Comparison of ENCODE assay signal across 26 cellular contexts in the genomic region with DNA sequence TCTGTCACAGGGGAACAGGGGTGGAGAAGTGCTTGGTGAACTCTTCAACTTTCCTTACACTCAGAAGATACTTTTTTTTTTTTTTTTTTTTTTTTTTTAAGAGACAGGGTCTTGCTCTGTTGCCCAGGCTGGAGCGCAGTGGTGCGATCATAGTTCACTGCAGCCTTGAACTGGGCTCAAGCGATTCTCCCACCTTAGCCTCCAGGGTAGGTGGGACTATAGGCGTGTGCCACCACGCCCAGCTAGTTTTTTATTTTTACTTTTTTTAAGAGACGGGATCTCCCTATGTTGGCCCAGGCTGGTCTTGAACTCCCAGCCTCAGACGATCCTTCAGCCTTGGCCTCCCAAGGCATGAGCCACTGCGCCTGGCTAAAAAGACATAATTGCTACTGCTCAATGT. TPM values are rescaled to one million over a fixed set of nuclear protein-coding genes. Genes with fewer than 3 reads are reported as not detected.
DNase-seq lines count a peak whose midpoint lies in the region; ATAC-seq and TF ChIP-seq lines count a peak whose summit lies in the region.
"Had no signal": no experiment of that assay in that cellular context is flagged by ENCODE, and none has a peak within 500 bp of the region (broad histone marks: within the 10 kb centered on the region; RNA-seq: fewer than 3 reads in every experiment).

No MANE protein-coding gene starts in this region.

- H3K4me3 ChIP-seq in HEK293 (ENCODE audit: low read depth, low read length) (no peak overlapping the region), stomach (no peak overlapping the region)
- H3K4me3 ChIP-seq: BLaER1, HAP-1, PC-9, SJSA1 had no signal

- H3K9me3 ChIP-seq in HEK293 (ENCODE audit: control insufficient read depth, insufficient read depth, low read depth, low read length) (no peaks in the 10 kb centered on the region), stomach (no peaks in the 10 kb centered on the region)
- H3K9me3 ChIP-seq: BLaER1, HAP-1, SJSA1 had no signal

- no peaks in the 10 kb centered on the region for H3K27me3 Mint-ChIP-seq in activated T-cell treated with anti-CD3 and anti-CD28 coated beads, Interleukin-2, amount 50 U/mL, for 24 hours
- no peaks in the 10 kb centered on the region for H3K27me3 Mint-ChIP-seq in activated T-cell treated with anti-CD3 and anti-CD28 coated beads, Interleukin-2, amount 50 U/mL, for 72 hours (ENCODE audit: low read depth)
- no peaks in the 10 kb centered on the region for H3K27me3 Mint-ChIP-seq in memory B cell
- no peaks in the 10 kb centered on the region for H3K27me3 Mint-ChIP-seq in activated naive CD4-positive, alpha-beta T cell treated with anti-CD3 and anti-CD28 coated beads for 36 hours (ENCODE audit: low read depth)
- H3K27me3 Mint-ChIP-seq: CD4-positive, CD25-positive, alpha-beta regulatory T cell had no signal

- no peak for TF ChIP-seq EP300 in stomach (IDR thresholded peaks at IDR 0.05)

- WGBS in stomach, 5 donors, result 91 to 98% (median 96%) methylated on average over 8 of the region's 8 CpGs

- peaks cover 67% of the 10 kb centered on the region for H3K36me3 Mint-ChIP-seq in activated T-cell treated with anti-CD3 and anti-CD28 coated beads, Interleukin-2, amount 50 U/mL, for 24 hours (ENCODE audit: low read depth)
- H3K36me3 Mint-ChIP-seq in activated T-cell treated with anti-CD3 and anti-CD28 coated beads, Interleukin-2, amount 50 U/mL, for 72 hours (ENCODE audit: insufficient read depth in 2 of 2), result peaks cover 0 to 6% of the 10 kb centered on the region in 2 donors
- H3K36me3 Mint-ChIP-seq in memory B cell, result peaks cover 12% of the 10 kb centered on the region
- H3K36me3 Mint-ChIP-seq in activated naive CD4-positive, alpha-beta T cell treated with anti-CD3 and anti-CD28 coated beads for 36 hours (ENCODE audit: low read depth), result peaks cover 13% of the 10 kb centered on the region

- H3K36me3 ChIP-seq in HEK293 (ENCODE audit: control insufficient read depth in 2 of 2, insufficient read depth in 1 of 2, low read length in 2 of 2), result peaks cover 14 to 31% of the 10 kb centered on the region in 2 experiments
- peaks cover 14 to 58% (median 32%) of the 10 kb centered on the region in 4 donors for H3K36me3 ChIP-seq in stomach

- no peak overlapping the region for H3K27ac Mint-ChIP-seq in activated T-cell treated with anti-CD3 and anti-CD28 coated beads, Interleukin-2, amount 50 U/mL, for 24 hours
- H3K27ac Mint-ChIP-seq in activated T-cell treated with anti-CD3 and anti-CD28 coated beads, Interleukin-2, amount 50 U/mL, for 72 hours, result no peak overlapping the region
- H3K27ac Mint-ChIP-seq in memory B cell, result peak overlapping the region; percentile 45
- no peak overlapping the region for H3K27ac Mint-ChIP-seq in activated naive CD4-positive, alpha-beta T cell treated with anti-CD3 and anti-CD28 coated beads for 36 hours

- CTCF ChIA-PET in HEK293 (lab: Yijun Ruan, JAX), result interaction anchor here (0.6 to 3.0 kb wide), 11 partner anchors 11 to 436 kb away, joined by 3 to 21 read pairs (median 3); a partner anchor contains a TSS
- CTCF ChIA-PET in activated naive CD4-positive, alpha-beta T cell treated with anti-CD3 and anti-CD28 coated beads for 36 hours (lab: Charles Lee), result interaction anchor here (0.6 to 0.9 kb wide), 2 partner anchors 150 to 206 kb away, joined by 3 to 7 read pairs; no protein-coding TSS in a partner anchor

- ATAC-seq in activated T-cell treated with anti-CD3 and anti-CD28 coated beads, Interleukin-2, amount 50 U/mL, for 72 hours (replicated peaks in 1 of 2), result no peak
- no peak for ATAC-seq in memory B cell (ENCODE audit: low read depth)
- no peak for ATAC-seq in sciatic nerve

- no peak overlapping the region for H3K27ac ChIP-seq in HEK293 (ENCODE audit: extremely low read depth, low read depth, low read length)
- H3K27ac ChIP-seq in stomach, result no peak overlapping the region
- H3K27ac ChIP-seq: BLaER1, KMS-11, PC-9, SJSA1 had no signal

- H3K27me3 ChIP-seq in stomach, result no peaks in the 10 kb centered on the region
- H3K27me3 ChIP-seq: BLaER1, SJSA1 had no signal

- DNase-seq in activated T-cell treated with anti-CD3 and anti-CD28 coated beads, Interleukin-2, amount 50 U/mL, for 24 hours, result peak; percentile 3
- DNase-seq in activated T-cell treated with anti-CD3 and anti-CD28 coated beads, Interleukin-2, amount 50 U/mL, for 72 hours, result no peak
- no peak for DNase-seq in memory B cell (ENCODE audit: low spot score in 2 of 2)
- peak; percentile 18 for DNase-seq in sciatic nerve (ENCODE audit: low spot score)
- no peak for DNase-seq in putamen (ENCODE audit: low spot score)
- no peak for DNase-seq in activated naive CD4-positive, alpha-beta T cell treated with anti-CD3 and anti-CD28 coated beads for 36 hours
- no peak for DNase-seq in stomach
- DNase-seq: 8988T; CD4-positive, CD25-positive, alpha-beta regulatory T cell; COR-L47; GOT3; IMR-90; MM.1S; NCI-H2029; NCI-H446 treated with DMSO at 0.1 percent for 48 hours; NCI-H526; NCI-H82; NK-92 treated with Interleukin-12 subunit alpha and Interleukin-12 subunit beta, amount 100 ng/mL, for 24 hours; PC-9; Right ventricle myocardium superior; RPMI8226 had no signal

- no peak for TF ChIP-seq CTCF in HEK293 (tag by site-specific recombination; IDR thresholded peaks at IDR 0.05)
- no peak for TF ChIP-seq CTCF in stomach (IDR thresholded peaks at IDR 0.05)

- no peak for TF ChIP-seq POLR2A in stomach (IDR thresholded peaks at IDR 0.05)

- H3K4me1 ChIP-seq in HEK293 (ENCODE audit: control insufficient read depth, insufficient read depth, low read length), result peaks cover 28% of the 10 kb centered on the region
- peaks cover 7 to 32% (median 23%) of the 10 kb centered on the region in 4 donors for H3K4me1 ChIP-seq in stomach

- intact Hi-C loops in sciatic nerve (cut with DNase I), result no loop called here
- intact Hi-C loops in activated naive CD4-positive, alpha-beta T cell treated with anti-CD3 and anti-CD28 coated beads for 36 hours (cut with micrococcal nuclease), result no loop called here
- intact Hi-C loops in stomach (cut with DNase I; ENCODE audit: low total_unique reads), result no loop called here

- POLR2A ChIA-PET in HEK293 (lab: Yijun Ruan, JAX), result interaction anchor here (2.8 to 5.1 kb wide), 2 partner anchors 12 to 82 kb away, joined by 11 to 44 read pairs; a partner anchor contains a TSS

- H3K4me3 Mint-ChIP-seq in activated T-cell treated with anti-CD3 and anti-CD28 coated beads, Interleukin-2, amount 50 U/mL, for 24 hours, result no peak overlapping the region
- no peak overlapping the region for H3K4me3 Mint-ChIP-seq in activated T-cell treated with anti-CD3 and anti-CD28 coated beads, Interleukin-2, amount 50 U/mL, for 72 hours
- H3K4me3 Mint-ChIP-seq in memory B cell, result no peak overlapping the region
- H3K4me3 Mint-ChIP-seq in activated naive CD4-positive, alpha-beta T cell treated with anti-CD3 and anti-CD28 coated beads for 36 hours, result no peak overlapping the region
- H3K4me3 Mint-ChIP-seq: CD4-positive, CD25-positive, alpha-beta regulatory T cell had no signal

- H3K4me1 Mint-ChIP-seq in activated T-cell treated with anti-CD3 and anti-CD28 coated beads, Interleukin-2, amount 50 U/mL, for 24 hours (ENCODE audit: low read depth), result peaks cover 15% of the 10 kb centered on the region
- peaks cover 6% of the 10 kb centered on the region for H3K4me1 Mint-ChIP-seq in activated T-cell treated with anti-CD3 and anti-CD28 coated beads, Interleukin-2, amount 50 U/mL, for 72 hours (ENCODE audit: low read depth)
- H3K4me1 Mint-ChIP-seq in memory B cell, result peaks cover 12% of the 10 kb centered on the region
- H3K4me1 Mint-ChIP-seq in activated naive CD4-positive, alpha-beta T cell treated with anti-CD3 and anti-CD28 coated beads for 36 hours (ENCODE audit: low read depth), result peaks cover 11% of the 10 kb centered on the region

- H3K9me3 Mint-ChIP-seq in activated T-cell treated with anti-CD3 and anti-CD28 coated beads, Interleukin-2, amount 50 U/mL, for 24 hours, result no peaks in the 10 kb centered on the region
- no peaks in the 10 kb centered on the region for H3K9me3 Mint-ChIP-seq in activated T-cell treated with anti-CD3 and anti-CD28 coated beads, Interleukin-2, amount 50 U/mL, for 72 hours
- no peaks in the 10 kb centered on the region for H3K9me3 Mint-ChIP-seq in memory B cell
- H3K9me3 Mint-ChIP-seq in activated naive CD4-positive, alpha-beta T cell treated with anti-CD3 and anti-CD28 coated beads for 36 hours, result no peaks in the 10 kb centered on the region
- H3K9me3 Mint-ChIP-seq: CD4-positive, CD25-positive, alpha-beta regulatory T cell had no signal

TF ChIP-seq in HEK293, 187 proteins besides CTCF, POLR2A, EP300 and RAD21 (continues in another document):
- TF ChIP-seq, protein P1, sequence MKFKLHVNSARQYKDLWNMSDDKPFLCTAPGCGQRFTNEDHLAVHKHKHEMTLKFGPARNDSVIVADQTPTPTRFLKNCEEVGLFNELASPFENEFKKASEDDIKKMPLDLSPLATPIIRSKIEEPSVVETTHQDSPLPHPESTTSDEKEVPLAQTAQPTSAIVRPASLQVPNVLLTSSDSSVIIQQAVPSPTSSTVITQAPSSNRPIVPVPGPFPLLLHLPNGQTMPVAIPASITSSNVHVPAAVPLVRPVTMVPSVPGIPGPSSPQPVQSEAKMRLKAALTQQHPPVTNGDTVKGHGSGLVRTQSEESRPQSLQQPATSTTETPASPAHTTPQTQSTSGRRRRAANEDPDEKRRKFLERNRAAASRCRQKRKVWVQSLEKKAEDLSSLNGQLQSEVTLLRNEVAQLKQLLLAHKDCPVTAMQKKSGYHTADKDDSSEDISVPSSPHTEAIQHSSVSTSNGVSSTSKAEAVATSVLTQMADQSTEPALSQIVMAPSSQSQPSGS (tag by site-specific recombination; IDR thresholded peaks at IDR 0.05; ENCODE audit: low read depth), result no peak
- TF ChIP-seq, protein P2, sequence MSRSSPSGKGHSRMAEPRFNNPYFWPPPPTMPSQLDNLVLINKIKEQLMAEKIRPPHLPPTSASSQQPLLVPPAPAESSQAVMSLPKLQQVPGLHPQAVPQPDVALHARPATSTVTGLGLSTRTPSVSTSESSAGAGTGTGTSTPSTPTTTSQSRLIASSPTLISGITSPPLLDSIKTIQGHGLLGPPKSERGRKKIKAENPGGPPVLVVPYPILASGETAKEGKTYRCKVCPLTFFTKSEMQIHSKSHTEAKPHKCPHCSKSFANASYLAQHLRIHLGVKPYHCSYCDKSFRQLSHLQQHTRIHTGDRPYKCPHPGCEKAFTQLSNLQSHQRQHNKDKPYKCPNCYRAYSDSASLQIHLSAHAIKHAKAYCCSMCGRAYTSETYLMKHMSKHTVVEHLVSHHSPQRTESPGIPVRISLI (tag by site-specific recombination; IDR thresholded peaks at IDR 0.05), result peak; percentile 70; the same call in 1 of the 2 replicates
- peak; percentile 52; the same call in 1 of the 2 replicates for TF ChIP-seq KLF8 (tag by site-specific recombination; IDR thresholded peaks at IDR 0.05)

RNA-seq across cellular contexts. Expression of a gene that starts 11.5 kb away (rescaled TPM):
- 10 to 100 TPM; 50.8 to 52.1 TPM for total RNA-seq in activated T-cell treated with anti-CD3 and anti-CD28 coated beads, Interleukin-2, amount 50 U/mL, for 72 hours
- total RNA-seq in sciatic nerve (21.2 TPM), stomach (10 to 100 TPM in 4 of 5 donors, 1 to 10 TPM in 1; 4.7 to 40.9 (median 19.4) TPM)
- 10 to 100 TPM; 37.3 to 38.7 TPM for total RNA-seq in activated naive CD4-positive, alpha-beta T cell treated with anti-CD3 and anti-CD28 coated beads for 36 hours
- polyA plus RNA-seq in stomach, result 10 to 100 TPM; 13.8 to 29.9 (median 16.5) TPM

Comparison
In these comparisons a context has a peak if more than half of its experiments do, and no peak if none do; other contexts are left out.
1. DNase-seq: peak in activated T-cell treated with anti-CD3 and anti-CD28 coated beads, Interleukin-2, amount 50 U/mL, for 24 hours (single experiment) and sciatic nerve (single experiment); none in activated T-cell treated with anti-CD3 and anti-CD28 coated beads, Interleukin-2, amount 50 U/mL, for 72 hours (0 of 2), memory B cell (0 of 2), putamen (single experiment), activated naive CD4-positive, alpha-beta T cell treated with anti-CD3 and anti-CD28 coated beads for 36 hours (single experiment) and stomach (single experiment).